In the genomic region with DNA sequence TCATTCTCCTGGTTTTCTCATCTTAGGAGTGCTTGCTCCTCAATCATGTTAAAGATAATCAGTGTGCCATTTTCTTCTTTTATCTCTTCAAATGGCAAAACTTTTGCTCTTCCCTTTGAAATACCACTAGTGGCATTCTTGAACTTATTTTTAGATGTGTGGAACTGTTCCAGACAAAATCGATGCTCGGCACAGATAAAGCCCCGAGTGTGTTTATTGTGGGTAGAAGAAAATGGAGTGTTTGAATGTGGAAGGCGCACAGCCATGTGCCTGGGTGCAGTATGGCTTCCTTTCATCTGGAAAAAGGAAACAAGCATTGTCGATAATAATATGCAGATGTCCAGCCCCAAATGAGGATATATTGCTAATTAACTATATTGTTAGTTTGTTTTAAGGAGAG, we compare ENCODE assay signal across 22 cellular contexts.
"Had no signal": no experiment of that assay in that cellular context is flagged by ENCODE, and none has a peak within 500 bp of the region (broad histone marks: within the 10 kb centered on the region; RNA-seq: fewer than 3 reads in every experiment).

No MANE protein-coding gene starts in this region.

- H3K9me3 Mint-ChIP-seq: central memory CD8-positive, alpha-beta T cell; naive B cell; nephron had no signal

- H3K27ac ChIP-seq: dorsolateral prefrontal cortex, epithelial cell of prostate, esophagus muscularis mucosa, gastrocnemius medialis, left ventricle myocardium inferior, lower lobe of right lung, testis, tibial nerve had no signal

- DNase-seq: cortex of kidney; dorsolateral prefrontal cortex; effector CD8-positive, alpha-beta T cell; gastrocnemius medialis; kidney; left cardiac atrium; left ventricle myocardium inferior; lower lobe of right lung; midbrain; naive B cell; posterior cingulate gyrus; stimulated activated CD4-positive, alpha-beta T cell treated with anti-CD3 and anti-CD28 coated beads, Interleukin-2, amount 100 ng/mL, for 48 hours; stimulated activated naive CD4-positive, alpha-beta T cell treated with Interleukin-2 at 50 U/mL for 16 hours; testis had no signal

- H3K36me3 Mint-ChIP-seq: memory B cell, naive B cell had no signal

- H3K4me3 Mint-ChIP-seq: central memory CD8-positive, alpha-beta T cell; memory B cell; naive B cell; nephron had no signal

- H3K27me3 Mint-ChIP-seq: central memory CD8-positive, alpha-beta T cell; naive B cell had no signal

- H3K9me3 ChIP-seq: esophagus muscularis mucosa, gastrocnemius medialis, left ventricle myocardium inferior, lower lobe of right lung, testis, tibial nerve had no signal

- H3K36me3 ChIP-seq: esophagus muscularis mucosa, gastrocnemius medialis, left ventricle myocardium inferior, lower lobe of right lung, tibial nerve had no signal

- H3K27ac Mint-ChIP-seq: memory B cell, naive B cell had no signal

- H3K4me1 ChIP-seq: esophagus muscularis mucosa, gastrocnemius medialis, left ventricle myocardium inferior, testis, tibial nerve had no signal

- H3K4me3 ChIP-seq: dorsolateral prefrontal cortex, esophagus muscularis mucosa, gastrocnemius medialis, left ventricle myocardium inferior, lower lobe of right lung, skin epidermis, testis, tibial nerve had no signal

- H3K27me3 ChIP-seq: esophagus muscularis mucosa, gastrocnemius medialis, testis, tibial nerve had no signal

- FAIRE-seq: kidney had no signal

- ATAC-seq: gastrocnemius medialis, left cardiac atrium, lower lobe of right lung, sciatic nerve had no signal

- H3K4me1 Mint-ChIP-seq: central memory CD8-positive, alpha-beta T cell; memory B cell; naive B cell had no signal
